15 cellular contexts compared by ENCODE assay signal in genomic region chr3:67196677-67197076, GRCh38.
DNase-seq lines count a peak whose midpoint lies in the region; ATAC-seq and TF ChIP-seq lines count a peak whose summit lies in the region.
"Had no signal": no experiment of that assay in that cellular context is flagged by ENCODE, and none has a peak within 500 bp of the region (broad histone marks: within the 10 kb centered on the region; RNA-seq: fewer than 3 reads in every experiment).

No MANE protein-coding gene starts in this region.

- peaks cover 4% of the 10 kb centered on the region for H3F3A ChIP-seq in neural progenitor cell (ENCODE audit: low read depth)

- H3K27ac Mint-ChIP-seq in neural progenitor cell (no peak overlapping the region), glutamatergic neuron (ENCODE audit: unreplicated experiment) (no peak overlapping the region)
- H3K27ac Mint-ChIP-seq: CD4-positive, CD25-positive, alpha-beta regulatory T cell; CD8-positive, alpha-beta memory T cell had no signal

- H3K9me3 ChIP-seq in neural progenitor cell (ENCODE audit: low read depth) = no peaks in the 10 kb centered on the region
- H3K9me3 ChIP-seq: BE2C, Caco-2, HAP-1 had no signal

- TF ChIP-seq CTCF in neural progenitor cell (IDR thresholded peaks at IDR 0.05) (no peak), glutamatergic neuron (IDR thresholded peaks at IDR 0.05; ENCODE audit: partially characterized antibody, unreplicated experiment) (no peak)

- H3K9me3 Mint-ChIP-seq in neural progenitor cell = no peaks in the 10 kb centered on the region
- no peaks in the 10 kb centered on the region for H3K9me3 Mint-ChIP-seq in glutamatergic neuron (ENCODE audit: unreplicated experiment)
- H3K9me3 Mint-ChIP-seq: CD4-positive, CD25-positive, alpha-beta regulatory T cell had no signal

- no peak overlapping the region for H3K27ac ChIP-seq in neural progenitor cell
- H3K27ac ChIP-seq: GM23248 had no signal

- H3K9ac ChIP-seq in neural progenitor cell = no peak overlapping the region
- H3K9ac ChIP-seq: GM23248 had no signal

- H3K79me2 ChIP-seq in neural progenitor cell (ENCODE audit: low read depth) = no peaks in the 10 kb centered on the region

- no peaks in the 10 kb centered on the region for H3K27me3 ChIP-seq in neural progenitor cell
- H3K27me3 ChIP-seq: BE2C had no signal

- H3K4me3 Mint-ChIP-seq in neural progenitor cell (no peak overlapping the region), glutamatergic neuron (ENCODE audit: unreplicated experiment) (no peak overlapping the region)
- H3K4me3 Mint-ChIP-seq: CD4-positive, CD25-positive, alpha-beta regulatory T cell; CD8-positive, alpha-beta memory T cell had no signal

- H3K36me3 Mint-ChIP-seq in neural progenitor cell (no peaks in the 10 kb centered on the region), glutamatergic neuron (ENCODE audit: unreplicated experiment) (no peaks in the 10 kb centered on the region)
- H3K36me3 Mint-ChIP-seq: CD4-positive, CD25-positive, alpha-beta regulatory T cell; CD8-positive, alpha-beta memory T cell had no signal

- peaks cover 12% of the 10 kb centered on the region for H3K4me1 ChIP-seq in neural progenitor cell
- H3K4me1 ChIP-seq: BE2C, Caco-2, HAP-1 had no signal

- H3K4me3 ChIP-seq in neural progenitor cell = no peak overlapping the region
- H3K4me3 ChIP-seq: GM23248, HAP-1 had no signal

- peak; percentile 5 for DNase-seq in HT1080 (ENCODE audit: low read depth)
- peak; percentile 8 for DNase-seq in NCI-H1417 treated with DMSO at 0.1 percent for 48 hours (lab: John Stamatoyannopoulos, UW)
- DNase-seq in NCI-H2227 treated with DMSO at 0.1 percent for 48 hours (lab: John Stamatoyannopoulos, UW) = peak; percentile 33
- peak; percentile 9 for DNase-seq in neural progenitor cell (ENCODE audit: low spot score)
- DNase-seq in NCI-H1694 treated with DMSO at 0.1 percent for 48 hours (lab: John Stamatoyannopoulos, UW) = no peak
- DNase-seq in glutamatergic neuron = no peak
- DNase-seq: ACHN; BE2C; C1 segment of cervical spinal cord; Caco-2; CD4-positive, CD25-positive, alpha-beta regulatory T cell; CD8-positive, alpha-beta memory T cell; GM23248 had no signal

- no peaks in the 10 kb centered on the region for H3K36me3 ChIP-seq in neural progenitor cell
- H3K36me3 ChIP-seq: BE2C, HAP-1 had no signal

- no peaks in the 10 kb centered on the region for H4K20me1 ChIP-seq in neural progenitor cell (ENCODE audit: low read depth)

- H3K27me3 Mint-ChIP-seq in neural progenitor cell (ENCODE audit: insufficient read depth, low read depth) (no peaks in the 10 kb centered on the region), glutamatergic neuron (ENCODE audit: unreplicated experiment) (no peaks in the 10 kb centered on the region)
- H3K27me3 Mint-ChIP-seq: CD8-positive, alpha-beta memory T cell had no signal

- H3K4me1 Mint-ChIP-seq in neural progenitor cell = peaks cover 17% of the 10 kb centered on the region
- H3K4me1 Mint-ChIP-seq in glutamatergic neuron (ENCODE audit: low read depth, unreplicated experiment) = peaks cover 14% of the 10 kb centered on the region
- H3K4me1 Mint-ChIP-seq: CD4-positive, CD25-positive, alpha-beta regulatory T cell; CD8-positive, alpha-beta memory T cell had no signal

- ATAC-seq in GM18868 (IDR thresholded peaks at IDR 0.05; ENCODE audit: unreplicated experiment) = no peak

- H3K4me2 ChIP-seq in neural progenitor cell = no peak overlapping the region

- peak overlapping the region; percentile 42 for H2AFZ ChIP-seq in neural progenitor cell (replicated peaks)
- H2AFZ ChIP-seq: GM23248 had no signal

Comparison
In these comparisons a context has a peak if more than half of its experiments do, and no peak if none do; other contexts are left out.
1. DNase-seq: peak in HT1080 (single experiment), NCI-H1417 treated with DMSO at 0.1 percent for 48 hours (single experiment), NCI-H2227 treated with DMSO at 0.1 percent for 48 hours (single experiment) and neural progenitor cell (single experiment); none in NCI-H1694 treated with DMSO at 0.1 percent for 48 hours (single experiment) and glutamatergic neuron (single experiment).